ENCODE assay signal across 1 cellular context in the genomic region with DNA sequence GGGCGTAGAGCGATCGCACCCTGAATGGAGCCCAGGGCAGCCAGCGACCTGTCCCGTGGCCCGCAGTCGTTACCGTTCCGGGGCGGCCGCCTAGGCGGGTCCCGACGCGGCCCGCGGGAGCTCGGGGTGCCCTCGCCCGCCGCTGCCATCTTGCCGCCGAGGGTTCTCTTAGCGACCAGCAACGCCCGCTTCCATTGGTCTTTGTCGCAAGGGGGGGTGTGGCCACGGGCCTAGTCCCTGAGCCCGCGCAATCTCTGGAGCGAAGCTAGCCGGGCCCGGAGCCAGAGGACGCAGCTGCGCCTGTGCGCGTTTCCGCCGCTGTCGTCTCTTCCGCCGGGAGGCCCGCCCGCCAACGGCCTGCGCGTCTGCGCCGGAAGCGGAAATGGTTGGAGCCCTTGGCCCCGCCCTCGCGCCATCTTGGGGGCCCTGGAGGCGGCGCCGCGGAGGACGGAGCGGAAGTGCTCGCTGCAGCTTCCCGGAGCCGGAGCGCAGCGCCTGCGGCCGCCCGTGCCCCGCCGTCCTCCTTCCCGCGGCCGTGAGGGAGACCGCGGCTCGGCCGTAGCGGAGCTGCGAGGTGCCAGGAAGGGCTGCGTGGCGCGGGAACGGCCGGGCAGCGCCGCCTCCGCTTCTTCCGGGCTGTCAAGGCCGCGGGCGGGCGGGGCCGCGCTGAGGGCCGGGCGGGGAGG.
A peak's percentile ranks its signal among the peaks of the same experiment; 100 is the strongest.
TF ChIP-seq lines count a peak whose summit lies in the region.

A gene (minus strand): TSS at position 170 of the 686 bp plus-strand sequence. CDS start 21 bp downstream, at position 149.
A gene with protein sequence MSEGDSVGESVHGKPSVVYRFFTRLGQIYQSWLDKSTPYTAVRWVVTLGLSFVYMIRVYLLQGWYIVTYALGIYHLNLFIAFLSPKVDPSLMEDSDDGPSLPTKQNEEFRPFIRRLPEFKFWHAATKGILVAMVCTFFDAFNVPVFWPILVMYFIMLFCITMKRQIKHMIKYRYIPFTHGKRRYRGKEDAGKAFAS (plus strand): TSS at position 457 of the 686 bp plus-strand sequence. CDS start 3,950 bp downstream, outside the sequence.

TF ChIP-seq in HepG2, 621 proteins besides CTCF, POLR2A, EP300 and RAD21 (continued from another document and continues in another):
- TF ChIP-seq, protein P1, sequence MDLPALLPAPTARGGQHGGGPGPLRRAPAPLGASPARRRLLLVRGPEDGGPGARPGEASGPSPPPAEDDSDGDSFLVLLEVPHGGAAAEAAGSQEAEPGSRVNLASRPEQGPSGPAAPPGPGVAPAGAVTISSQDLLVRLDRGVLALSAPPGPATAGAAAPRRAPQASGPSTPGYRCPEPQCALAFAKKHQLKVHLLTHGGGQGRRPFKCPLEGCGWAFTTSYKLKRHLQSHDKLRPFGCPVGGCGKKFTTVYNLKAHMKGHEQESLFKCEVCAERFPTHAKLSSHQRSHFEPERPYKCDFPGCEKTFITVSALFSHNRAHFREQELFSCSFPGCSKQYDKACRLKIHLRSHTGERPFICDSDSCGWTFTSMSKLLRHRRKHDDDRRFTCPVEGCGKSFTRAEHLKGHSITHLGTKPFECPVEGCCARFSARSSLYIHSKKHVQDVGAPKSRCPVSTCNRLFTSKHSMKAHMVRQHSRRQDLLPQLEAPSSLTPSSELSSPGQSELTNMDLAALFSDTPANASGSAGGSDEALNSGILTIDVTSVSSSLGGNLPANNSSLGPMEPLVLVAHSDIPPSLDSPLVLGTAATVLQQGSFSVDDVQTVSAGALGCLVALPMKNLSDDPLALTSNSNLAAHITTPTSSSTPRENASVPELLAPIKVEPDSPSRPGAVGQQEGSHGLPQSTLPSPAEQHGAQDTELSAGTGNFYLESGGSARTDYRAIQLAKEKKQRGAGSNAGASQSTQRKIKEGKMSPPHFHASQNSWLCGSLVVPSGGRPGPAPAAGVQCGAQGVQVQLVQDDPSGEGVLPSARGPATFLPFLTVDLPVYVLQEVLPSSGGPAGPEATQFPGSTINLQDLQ (CRISPR knock-in tag; IDR thresholded peaks at IDR 0.05): no peak
- TF ChIP-seq, protein P2, sequence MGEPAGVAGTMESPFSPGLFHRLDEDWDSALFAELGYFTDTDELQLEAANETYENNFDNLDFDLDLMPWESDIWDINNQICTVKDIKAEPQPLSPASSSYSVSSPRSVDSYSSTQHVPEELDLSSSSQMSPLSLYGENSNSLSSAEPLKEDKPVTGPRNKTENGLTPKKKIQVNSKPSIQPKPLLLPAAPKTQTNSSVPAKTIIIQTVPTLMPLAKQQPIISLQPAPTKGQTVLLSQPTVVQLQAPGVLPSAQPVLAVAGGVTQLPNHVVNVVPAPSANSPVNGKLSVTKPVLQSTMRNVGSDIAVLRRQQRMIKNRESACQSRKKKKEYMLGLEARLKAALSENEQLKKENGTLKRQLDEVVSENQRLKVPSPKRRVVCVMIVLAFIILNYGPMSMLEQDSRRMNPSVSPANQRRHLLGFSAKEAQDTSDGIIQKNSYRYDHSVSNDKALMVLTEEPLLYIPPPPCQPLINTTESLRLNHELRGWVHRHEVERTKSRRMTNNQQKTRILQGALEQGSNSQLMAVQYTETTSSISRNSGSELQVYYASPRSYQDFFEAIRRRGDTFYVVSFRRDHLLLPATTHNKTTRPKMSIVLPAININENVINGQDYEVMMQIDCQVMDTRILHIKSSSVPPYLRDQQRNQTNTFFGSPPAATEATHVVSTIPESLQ (CRISPR knock-in tag; conservative IDR thresholded peaks at IDR 0.05): no peak
- TF ChIP-seq, protein P3, sequence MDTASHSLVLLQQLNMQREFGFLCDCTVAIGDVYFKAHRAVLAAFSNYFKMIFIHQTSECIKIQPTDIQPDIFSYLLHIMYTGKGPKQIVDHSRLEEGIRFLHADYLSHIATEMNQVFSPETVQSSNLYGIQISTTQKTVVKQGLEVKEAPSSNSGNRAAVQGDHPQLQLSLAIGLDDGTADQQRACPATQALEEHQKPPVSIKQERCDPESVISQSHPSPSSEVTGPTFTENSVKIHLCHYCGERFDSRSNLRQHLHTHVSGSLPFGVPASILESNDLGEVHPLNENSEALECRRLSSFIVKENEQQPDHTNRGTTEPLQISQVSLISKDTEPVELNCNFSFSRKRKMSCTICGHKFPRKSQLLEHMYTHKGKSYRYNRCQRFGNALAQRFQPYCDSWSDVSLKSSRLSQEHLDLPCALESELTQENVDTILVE (CRISPR knock-in tag; IDR thresholded peaks at IDR 0.05): peak; percentile 83; the same call in 1 of the 2 replicates
- TF ChIP-seq, protein P4, sequence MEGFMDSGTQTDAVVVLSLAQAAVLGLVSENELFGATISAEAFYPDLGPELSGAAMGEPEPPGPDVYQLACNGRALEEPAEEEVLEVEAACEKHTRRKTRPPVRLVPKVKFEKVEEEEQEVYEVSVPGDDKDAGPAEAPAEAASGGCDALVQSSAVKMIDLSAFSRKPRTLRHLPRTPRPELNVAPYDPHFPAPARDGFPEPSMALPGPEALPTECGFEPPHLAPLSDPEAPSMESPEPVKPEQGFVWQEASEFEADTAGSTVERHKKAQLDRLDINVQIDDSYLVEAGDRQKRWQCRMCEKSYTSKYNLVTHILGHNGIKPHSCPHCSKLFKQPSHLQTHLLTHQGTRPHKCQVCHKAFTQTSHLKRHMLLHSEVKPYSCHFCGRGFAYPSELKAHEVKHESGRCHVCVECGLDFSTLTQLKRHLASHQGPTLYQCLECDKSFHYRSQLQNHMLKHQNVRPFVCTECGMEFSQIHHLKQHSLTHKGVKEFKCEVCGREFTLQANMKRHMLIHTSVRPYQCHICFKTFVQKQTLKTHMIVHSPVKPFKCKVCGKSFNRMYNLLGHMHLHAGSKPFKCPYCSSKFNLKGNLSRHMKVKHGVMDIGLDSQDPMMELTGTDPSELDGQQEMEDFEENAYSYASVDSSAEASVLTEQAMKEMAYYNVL (CRISPR knock-in tag; IDR thresholded peaks at IDR 0.05; ENCODE audit: borderline replicate concordance): no peak
- TF ChIP-seq, protein P5, sequence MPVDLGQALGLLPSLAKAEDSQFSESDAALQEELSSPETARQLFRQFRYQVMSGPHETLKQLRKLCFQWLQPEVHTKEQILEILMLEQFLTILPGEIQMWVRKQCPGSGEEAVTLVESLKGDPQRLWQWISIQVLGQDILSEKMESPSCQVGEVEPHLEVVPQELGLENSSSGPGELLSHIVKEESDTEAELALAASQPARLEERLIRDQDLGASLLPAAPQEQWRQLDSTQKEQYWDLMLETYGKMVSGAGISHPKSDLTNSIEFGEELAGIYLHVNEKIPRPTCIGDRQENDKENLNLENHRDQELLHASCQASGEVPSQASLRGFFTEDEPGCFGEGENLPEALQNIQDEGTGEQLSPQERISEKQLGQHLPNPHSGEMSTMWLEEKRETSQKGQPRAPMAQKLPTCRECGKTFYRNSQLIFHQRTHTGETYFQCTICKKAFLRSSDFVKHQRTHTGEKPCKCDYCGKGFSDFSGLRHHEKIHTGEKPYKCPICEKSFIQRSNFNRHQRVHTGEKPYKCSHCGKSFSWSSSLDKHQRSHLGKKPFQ (CRISPR knock-in tag; IDR thresholded peaks at IDR 0.05; ENCODE audit: insufficient replicate concordance): no peak
- no peak for TF ChIP-seq ATF1 (CRISPR knock-in tag; IDR thresholded peaks at IDR 0.05)
- TF ChIP-seq ZNF644 (CRISPR knock-in tag; IDR thresholded peaks at IDR 0.05; ENCODE audit: low read depth): no peak
- TF ChIP-seq, protein P6, sequence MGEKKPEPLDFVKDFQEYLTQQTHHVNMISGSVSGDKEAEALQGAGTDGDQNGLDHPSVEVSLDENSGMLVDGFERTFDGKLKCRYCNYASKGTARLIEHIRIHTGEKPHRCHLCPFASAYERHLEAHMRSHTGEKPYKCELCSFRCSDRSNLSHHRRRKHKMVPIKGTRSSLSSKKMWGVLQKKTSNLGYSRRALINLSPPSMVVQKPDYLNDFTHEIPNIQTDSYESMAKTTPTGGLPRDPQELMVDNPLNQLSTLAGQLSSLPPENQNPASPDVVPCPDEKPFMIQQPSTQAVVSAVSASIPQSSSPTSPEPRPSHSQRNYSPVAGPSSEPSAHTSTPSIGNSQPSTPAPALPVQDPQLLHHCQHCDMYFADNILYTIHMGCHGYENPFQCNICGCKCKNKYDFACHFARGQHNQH (CRISPR knock-in tag; IDR thresholded peaks at IDR 0.05): peak; percentile 50
- no peak for TF ChIP-seq ZC3H13 (CRISPR knock-in tag; IDR thresholded peaks at IDR 0.05)
- TF ChIP-seq KDM5A (IDR thresholded peaks at IDR 0.05; ENCODE audit: borderline replicate concordance, low read length): peak; percentile 74; the same call in 1 of the 2 replicates
- no peak for TF ChIP-seq ZNF615 (CRISPR knock-in tag; IDR thresholded peaks at IDR 0.05; ENCODE audit: borderline replicate concordance)
- TF ChIP-seq ZNF496 (CRISPR knock-in tag; IDR thresholded peaks at IDR 0.05; ENCODE audit: insufficient replicate concordance): no peak
- peak; percentile 72; the same call in 1 of the 2 replicates for TF ChIP-seq KDM2A (CRISPR knock-in tag; IDR thresholded peaks at IDR 0.05; ENCODE audit: borderline replicate concordance, low read depth)
- no peak for TF ChIP-seq ZSCAN30 (CRISPR knock-in tag; IDR thresholded peaks at IDR 0.05)
- TF ChIP-seq, protein P7, sequence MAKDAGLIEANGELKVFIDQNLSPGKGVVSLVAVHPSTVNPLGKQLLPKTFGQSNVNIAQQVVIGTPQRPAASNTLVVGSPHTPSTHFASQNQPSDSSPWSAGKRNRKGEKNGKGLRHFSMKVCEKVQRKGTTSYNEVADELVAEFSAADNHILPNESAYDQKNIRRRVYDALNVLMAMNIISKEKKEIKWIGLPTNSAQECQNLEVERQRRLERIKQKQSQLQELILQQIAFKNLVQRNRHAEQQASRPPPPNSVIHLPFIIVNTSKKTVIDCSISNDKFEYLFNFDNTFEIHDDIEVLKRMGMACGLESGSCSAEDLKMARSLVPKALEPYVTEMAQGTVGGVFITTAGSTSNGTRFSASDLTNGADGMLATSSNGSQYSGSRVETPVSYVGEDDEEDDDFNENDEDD (CRISPR knock-in tag; IDR thresholded peaks at IDR 0.05; ENCODE audit: borderline replicate concordance): peak; percentile 73; the same call in 1 of the 2 replicates
- TF ChIP-seq, protein P8, sequence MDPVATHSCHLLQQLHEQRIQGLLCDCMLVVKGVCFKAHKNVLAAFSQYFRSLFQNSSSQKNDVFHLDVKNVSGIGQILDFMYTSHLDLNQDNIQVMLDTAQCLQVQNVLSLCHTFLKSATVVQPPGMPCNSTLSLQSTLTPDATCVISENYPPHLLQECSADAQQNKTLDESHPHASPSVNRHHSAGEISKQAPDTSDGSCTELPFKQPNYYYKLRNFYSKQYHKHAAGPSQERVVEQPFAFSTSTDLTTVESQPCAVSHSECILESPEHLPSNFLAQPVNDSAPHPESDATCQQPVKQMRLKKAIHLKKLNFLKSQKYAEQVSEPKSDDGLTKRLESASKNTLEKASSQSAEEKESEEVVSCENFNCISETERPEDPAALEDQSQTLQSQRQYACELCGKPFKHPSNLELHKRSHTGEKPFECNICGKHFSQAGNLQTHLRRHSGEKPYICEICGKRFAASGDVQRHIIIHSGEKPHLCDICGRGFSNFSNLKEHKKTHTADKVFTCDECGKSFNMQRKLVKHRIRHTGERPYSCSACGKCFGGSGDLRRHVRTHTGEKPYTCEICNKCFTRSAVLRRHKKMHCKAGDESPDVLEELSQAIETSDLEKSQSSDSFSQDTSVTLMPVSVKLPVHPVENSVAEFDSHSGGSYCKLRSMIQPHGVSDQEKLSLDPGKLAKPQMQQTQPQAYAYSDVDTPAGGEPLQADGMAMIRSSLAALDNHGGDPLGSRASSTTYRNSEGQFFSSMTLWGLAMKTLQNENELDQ (CRISPR knock-in tag; IDR thresholded peaks at IDR 0.05; ENCODE audit: borderline replicate concordance): no peak
- peak; percentile 47; the same call in 1 of the 2 replicates for TF ChIP-seq WIZ (CRISPR knock-in tag; IDR thresholded peaks at IDR 0.05)
- TF ChIP-seq, protein P9, sequence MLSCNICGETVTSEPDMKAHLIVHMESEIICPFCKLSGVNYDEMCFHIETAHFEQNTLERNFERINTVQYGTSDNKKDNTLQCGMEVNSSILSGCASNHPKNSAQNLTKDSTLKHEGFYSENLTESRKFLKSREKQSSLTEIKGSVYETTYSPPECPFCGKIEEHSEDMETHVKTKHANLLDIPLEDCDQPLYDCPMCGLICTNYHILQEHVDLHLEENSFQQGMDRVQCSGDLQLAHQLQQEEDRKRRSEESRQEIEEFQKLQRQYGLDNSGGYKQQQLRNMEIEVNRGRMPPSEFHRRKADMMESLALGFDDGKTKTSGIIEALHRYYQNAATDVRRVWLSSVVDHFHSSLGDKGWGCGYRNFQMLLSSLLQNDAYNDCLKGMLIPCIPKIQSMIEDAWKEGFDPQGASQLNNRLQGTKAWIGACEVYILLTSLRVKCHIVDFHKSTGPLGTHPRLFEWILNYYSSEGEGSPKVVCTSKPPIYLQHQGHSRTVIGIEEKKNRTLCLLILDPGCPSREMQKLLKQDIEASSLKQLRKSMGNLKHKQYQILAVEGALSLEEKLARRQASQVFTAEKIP (CRISPR knock-in tag; IDR thresholded peaks at IDR 0.05; ENCODE audit: borderline replicate concordance): no peak
- no peak for TF ChIP-seq FOXM1 (CRISPR knock-in tag; IDR thresholded peaks at IDR 0.05)
- no peak for TF ChIP-seq ZNF335 (CRISPR knock-in tag; IDR thresholded peaks at IDR 0.05)
- TF ChIP-seq, protein P10, sequence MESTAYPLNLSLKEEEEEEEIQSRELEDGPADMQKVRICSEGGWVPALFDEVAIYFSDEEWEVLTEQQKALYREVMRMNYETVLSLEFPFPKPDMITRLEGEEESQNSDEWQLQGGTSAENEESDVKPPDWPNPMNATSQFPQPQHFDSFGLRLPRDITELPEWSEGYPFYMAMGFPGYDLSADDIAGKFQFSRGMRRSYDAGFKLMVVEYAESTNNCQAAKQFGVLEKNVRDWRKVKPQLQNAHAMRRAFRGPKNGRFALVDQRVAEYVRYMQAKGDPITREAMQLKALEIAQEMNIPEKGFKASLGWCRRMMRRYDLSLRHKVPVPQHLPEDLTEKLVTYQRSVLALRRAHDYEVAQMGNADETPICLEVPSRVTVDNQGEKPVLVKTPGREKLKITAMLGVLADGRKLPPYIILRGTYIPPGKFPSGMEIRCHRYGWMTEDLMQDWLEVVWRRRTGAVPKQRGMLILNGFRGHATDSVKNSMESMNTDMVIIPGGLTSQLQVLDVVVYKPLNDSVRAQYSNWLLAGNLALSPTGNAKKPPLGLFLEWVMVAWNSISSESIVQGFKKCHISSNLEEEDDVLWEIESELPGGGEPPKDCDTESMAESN (CRISPR knock-in tag; conservative IDR thresholded peaks at IDR 0.05): peak; percentile 77
- TF ChIP-seq ZNF761 (CRISPR knock-in tag; conservative IDR thresholded peaks at IDR 0.05): no peak; the same call in 1 of the 2 replicates
- peak; percentile 62; the same call in 1 of the 2 replicates for TF ChIP-seq ZSCAN21 (CRISPR knock-in tag; IDR thresholded peaks at IDR 0.05; ENCODE audit: borderline replicate concordance)
- TF ChIP-seq SATB2 (CRISPR knock-in tag; IDR thresholded peaks at IDR 0.05): no peak
- TF ChIP-seq TP53 (CRISPR knock-in tag; conservative IDR thresholded peaks at IDR 0.05): peak; percentile 70; the same call in 1 of the 2 replicates
- no peak for TF ChIP-seq FOXK2 (IDR thresholded peaks at IDR 0.05)
- TF ChIP-seq, protein P11, sequence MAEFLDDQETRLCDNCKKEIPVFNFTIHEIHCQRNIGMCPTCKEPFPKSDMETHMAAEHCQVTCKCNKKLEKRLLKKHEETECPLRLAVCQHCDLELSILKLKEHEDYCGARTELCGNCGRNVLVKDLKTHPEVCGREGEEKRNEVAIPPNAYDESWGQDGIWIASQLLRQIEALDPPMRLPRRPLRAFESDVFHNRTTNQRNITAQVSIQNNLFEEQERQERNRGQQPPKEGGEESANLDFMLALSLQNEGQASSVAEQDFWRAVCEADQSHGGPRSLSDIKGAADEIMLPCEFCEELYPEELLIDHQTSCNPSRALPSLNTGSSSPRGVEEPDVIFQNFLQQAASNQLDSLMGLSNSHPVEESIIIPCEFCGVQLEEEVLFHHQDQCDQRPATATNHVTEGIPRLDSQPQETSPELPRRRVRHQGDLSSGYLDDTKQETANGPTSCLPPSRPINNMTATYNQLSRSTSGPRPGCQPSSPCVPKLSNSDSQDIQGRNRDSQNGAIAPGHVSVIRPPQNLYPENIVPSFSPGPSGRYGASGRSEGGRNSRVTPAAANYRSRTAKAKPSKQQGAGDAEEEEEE (CRISPR knock-in tag; IDR thresholded peaks at IDR 0.05; ENCODE audit: borderline replicate concordance): no peak
- no peak for TF ChIP-seq HHEX (CRISPR knock-in tag; IDR thresholded peaks at IDR 0.05)
- TF ChIP-seq ZNF589 (CRISPR knock-in tag; conservative IDR thresholded peaks at IDR 0.05): no peak
- no peak for TF ChIP-seq NCOA5 (CRISPR knock-in tag; IDR thresholded peaks at IDR 0.05)
- peak; percentile 32 for TF ChIP-seq SKI (IDR thresholded peaks at IDR 0.05; ENCODE audit: partially characterized antibody)
